Comparison of ENCODE assay signal across 13 cellular contexts in the genomic region with DNA sequence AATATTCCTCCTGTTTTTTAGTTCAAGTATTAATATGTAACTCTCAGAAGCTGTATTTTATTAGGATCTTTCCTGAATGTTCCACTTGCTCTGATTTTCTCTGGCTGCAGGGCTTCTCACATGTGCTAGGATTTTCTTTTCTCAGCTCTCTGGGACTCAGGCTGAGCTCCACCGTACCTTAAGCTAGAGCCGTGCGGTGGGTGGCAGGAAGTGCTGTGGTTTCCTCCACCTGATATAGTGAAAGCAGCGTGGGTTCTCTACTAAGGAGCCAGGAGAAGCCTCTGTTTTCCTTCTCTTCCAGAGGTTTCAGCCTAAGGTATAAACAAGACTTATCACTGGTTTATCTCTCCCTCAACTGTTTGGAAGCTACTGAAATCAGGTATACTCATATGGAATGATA.
DNase-seq lines count a peak whose midpoint lies in the region; ATAC-seq and TF ChIP-seq lines count a peak whose summit lies in the region.
"Had no signal": no experiment of that assay in that cellular context is flagged by ENCODE, and none has a peak within 500 bp of the region (broad histone marks: within the 10 kb centered on the region; RNA-seq: fewer than 3 reads in every experiment).

No MANE protein-coding gene starts in this region.

- no peak overlapping the region for H3K4me3 ChIP-seq in DND-41 (ENCODE audit: low read depth in 1 of 2, low read length in 2 of 2)
- H3K4me3 ChIP-seq in Jurkat, Clone E6-1 (ENCODE audit: low read length): no peak overlapping the region
- no peak overlapping the region for H3K4me3 ChIP-seq in BE2C (ENCODE audit: low read depth, low read length)
- H3K4me3 ChIP-seq: GM23338 had no signal

- no peak overlapping the region for H3K9ac ChIP-seq in DND-41 (ENCODE audit: low read depth, low read length)

- H4K20me1 ChIP-seq in DND-41 (ENCODE audit: insufficient read depth, low read length): no peaks in the 10 kb centered on the region

- H3K4me1 Mint-ChIP-seq in endothelial cell (ENCODE audit: unreplicated experiment): no peaks in the 10 kb centered on the region

- H3K27me3 Mint-ChIP-seq in endothelial cell (ENCODE audit: unreplicated experiment): no peaks in the 10 kb centered on the region
- H3K27me3 Mint-ChIP-seq: CD4-positive, alpha-beta T cell had no signal

- H3K4me3 Mint-ChIP-seq in endothelial cell (ENCODE audit: unreplicated experiment): no peak overlapping the region
- H3K4me3 Mint-ChIP-seq: CD4-positive, alpha-beta T cell; GM23338 had no signal

- TF ChIP-seq CTCF in DND-41 (IDR thresholded peaks at IDR 0.05; ENCODE audit: borderline replicate concordance, extremely low read depth, low read length, poor library complexity, severe bottlenecking) (no peak), endothelial cell (IDR thresholded peaks at IDR 0.05; ENCODE audit: unreplicated experiment) (no peak), BE2C (IDR thresholded peaks at IDR 0.05; ENCODE audit: low read depth, low read length) (no peak)

- DNase-seq in DND-41 (peak; percentile 35), UCSD-AML1 (lab: John Stamatoyannopoulos, UW; ENCODE audit: unreplicated experiment) (peak; percentile 11), endothelial cell (ENCODE audit: low spot score) (peak; percentile 8), GM19240 (ENCODE audit: insufficient read length, low spot score) (no peak), BE2C (no peak)
- DNase-seq in Jurkat, Clone E6-1 (ENCODE audit: low read depth, low spot score): peak; percentile 35
- DNase-seq: Calu3; CD4-positive, alpha-beta T cell; DMS 273 treated with DMSO at 0.1 percent for 48 hours; H7; KBM-7 had no signal

- no peaks in the 10 kb centered on the region for H3K27me3 ChIP-seq in DND-41 (ENCODE audit: insufficient read depth, low read length, poor library complexity)
- no peaks in the 10 kb centered on the region for H3K27me3 ChIP-seq in BE2C

- ATAC-seq in DND-41 (ENCODE audit: insufficient read depth, low read depth) (peak; percentile 90), GM21526 (IDR thresholded peaks at IDR 0.05; ENCODE audit: low FRiP score, unreplicated experiment) (no peak)
- ATAC-seq: GM23338 had no signal

- H3K9me3 ChIP-seq in DND-41 (ENCODE audit: insufficient read depth, low read length, severe bottlenecking): no peaks in the 10 kb centered on the region
- no peaks in the 10 kb centered on the region for H3K9me3 ChIP-seq in BE2C

- H3K36me3 ChIP-seq in DND-41 (ENCODE audit: insufficient read depth, low read length) (no peaks in the 10 kb centered on the region), BE2C (no peaks in the 10 kb centered on the region)

- H3K9me3 Mint-ChIP-seq in endothelial cell (ENCODE audit: unreplicated experiment): no peaks in the 10 kb centered on the region
- H3K9me3 Mint-ChIP-seq: GM23338 had no signal

- H2AFZ ChIP-seq in DND-41 (ENCODE audit: low read depth, low read length): no peak overlapping the region
- H2AFZ ChIP-seq: GM23338 had no signal

- no peaks in the 10 kb centered on the region for H3K79me2 ChIP-seq in DND-41 (ENCODE audit: insufficient read depth, low read length)

- no peak overlapping the region for H3K4me2 ChIP-seq in DND-41 (ENCODE audit: insufficient read depth, low read length)
- H3K4me2 ChIP-seq: GM23338 had no signal

- H3K4me1 ChIP-seq in DND-41 (ENCODE audit: insufficient read depth, low read length) (no peaks in the 10 kb centered on the region), BE2C (no peaks in the 10 kb centered on the region)

- no peaks in the 10 kb centered on the region for H3K36me3 Mint-ChIP-seq in endothelial cell (ENCODE audit: low read depth, unreplicated experiment)

- H3K27ac Mint-ChIP-seq in endothelial cell (ENCODE audit: unreplicated experiment): no peak overlapping the region
- H3K27ac Mint-ChIP-seq: CD4-positive, alpha-beta T cell; GM23338 had no signal

- no peak overlapping the region for H3K27ac ChIP-seq in DND-41 (ENCODE audit: low read length)

Comparison
In these comparisons a context has a peak if more than half of its experiments do, and no peak if none do; other contexts are left out.
1. DNase-seq: peak in DND-41 (single experiment), Jurkat, Clone E6-1 (single experiment), UCSD-AML1 (single experiment) and endothelial cell (single experiment); none in GM19240 (single experiment) and BE2C (single experiment).